Comparison of ENCODE assay signal across 13 cellular contexts in the genomic region with DNA sequence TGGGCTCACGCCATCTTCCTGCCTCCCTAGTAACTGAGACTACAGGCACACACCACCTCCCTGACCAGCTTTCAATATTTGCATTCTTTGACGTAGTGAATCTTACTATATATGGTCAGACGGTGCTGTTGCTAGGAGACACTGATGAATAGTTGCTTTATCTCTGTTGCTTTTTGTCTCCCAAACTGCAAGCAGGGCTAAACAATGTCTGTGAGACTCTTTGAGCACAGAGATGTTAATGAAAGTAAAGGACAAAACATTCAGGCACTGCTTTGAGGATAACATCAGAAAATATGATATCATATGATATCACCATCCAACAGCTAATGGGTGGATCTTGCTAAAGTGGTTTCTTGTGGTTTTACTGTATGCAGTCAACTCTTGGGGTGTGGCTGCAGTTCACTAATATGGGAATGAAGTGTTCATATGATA. TPM values are rescaled to one million over a fixed set of nuclear protein-coding genes. Genes with fewer than 3 reads are reported as not detected.
DNase-seq lines count a peak whose midpoint lies in the region; ATAC-seq lines count a peak whose summit lies in the region.
"Had no signal": no experiment of that assay in that cellular context is flagged by ENCODE, and none has a peak within 500 bp of the region (broad histone marks: within the 10 kb centered on the region; RNA-seq: fewer than 3 reads in every experiment).

No MANE protein-coding gene starts in this region.

- CTCF ChIA-PET in activated CD4-positive, alpha-beta T cell treated with anti-CD3 and anti-CD28 coated beads for 36 hours (lab: Charles Lee), result interaction anchor here (0.6 to 0.9 kb wide), 3 partner anchors 9 to 84 kb away, joined by 3 to 5 read pairs (median 3); no protein-coding TSS in a partner anchor
- CTCF ChIA-PET in naive thymus-derived CD4-positive, alpha-beta T cell (lab: Charles Lee), result no interaction called here

- intact Hi-C loops in activated CD4-positive, alpha-beta T cell treated with anti-CD3 and anti-CD28 coated beads for 36 hours (cut with DNase I, micrococcal nuclease), result loop anchor here in 1 of 2 experiments (5.0 kb wide), 1 partner anchor 42 kb away; the partner anchor contains the start of gene EMILIN2
- intact Hi-C loops in naive thymus-derived CD4-positive, alpha-beta T cell (cut with micrococcal nuclease), result loop anchor here (5.0 kb wide), 1 partner anchor 42 kb away; the partner anchor contains the start of gene EMILIN2 (in 2 of the 2)

- peaks cover 19 to 29% of the 10 kb centered on the region in 2 donors for H3K4me1 ChIP-seq in naive thymus-derived CD4-positive, alpha-beta T cell (ENCODE audit: control insufficient read depth in 2 of 2, insufficient read depth in 2 of 2, low read length in 2 of 2)
- H3K4me1 ChIP-seq: upper lobe of left lung had no signal

- H3K9me3 ChIP-seq in naive thymus-derived CD4-positive, alpha-beta T cell (ENCODE audit: control insufficient read depth in 2 of 3, low read length in 3 of 3), result no peaks in the 10 kb centered on the region
- H3K9me3 ChIP-seq: ovary, upper lobe of left lung had no signal

- POLR2A ChIA-PET in activated CD4-positive, alpha-beta T cell treated with anti-CD3 and anti-CD28 coated beads for 36 hours (lab: Charles Lee), result interaction anchor here (0.7 kb wide), 1 partner anchor 35 kb away, joined by 3 read pairs; no protein-coding TSS in a partner anchor
- POLR2A ChIA-PET in naive thymus-derived CD4-positive, alpha-beta T cell (lab: Charles Lee), result interaction anchor here (0.5 kb wide), 1 partner anchor 38 kb away, joined by 6 read pairs; no protein-coding TSS in a partner anchor

- no peaks in the 10 kb centered on the region for H3K27me3 ChIP-seq in naive thymus-derived CD4-positive, alpha-beta T cell (ENCODE audit: control insufficient read depth in 2 of 2, insufficient read depth in 2 of 2, low read length in 2 of 2)
- H3K27me3 ChIP-seq: ovary, upper lobe of left lung had no signal

- H3K27ac Mint-ChIP-seq in activated CD4-positive, alpha-beta T cell treated with anti-CD3 and anti-CD28 coated beads for 36 hours, result peak overlapping the region; percentile 38
- H3K27ac Mint-ChIP-seq in naive thymus-derived CD4-positive, alpha-beta T cell, result peak overlapping the region; percentile 31 to 88 (median 75)

- no peak overlapping the region for H3K4me3 ChIP-seq in naive thymus-derived CD4-positive, alpha-beta T cell (ENCODE audit: low read length)
- H3K4me3 ChIP-seq: ovary, upper lobe of left lung had no signal

- H3K4me3 Mint-ChIP-seq in activated CD4-positive, alpha-beta T cell treated with anti-CD3 and anti-CD28 coated beads for 36 hours, result no peak overlapping the region
- peak overlapping the region in 8 of 10 donors; percentile 11 to 86 (median 72) for H3K4me3 Mint-ChIP-seq in naive thymus-derived CD4-positive, alpha-beta T cell

- no peaks in the 10 kb centered on the region for H3K27me3 Mint-ChIP-seq in activated CD4-positive, alpha-beta T cell treated with anti-CD3 and anti-CD28 coated beads for 36 hours
- no peaks in the 10 kb centered on the region for H3K27me3 Mint-ChIP-seq in naive thymus-derived CD4-positive, alpha-beta T cell

- H3K36me3 ChIP-seq in naive thymus-derived CD4-positive, alpha-beta T cell (ENCODE audit: control insufficient read depth in 2 of 3, insufficient read depth in 3 of 3, low read length in 3 of 3), result no peaks in the 10 kb centered on the region
- H3K36me3 ChIP-seq: ovary, upper lobe of left lung had no signal

- H3K4me1 Mint-ChIP-seq in activated CD4-positive, alpha-beta T cell treated with anti-CD3 and anti-CD28 coated beads for 36 hours, result peaks cover 31% of the 10 kb centered on the region
- H3K4me1 Mint-ChIP-seq in naive thymus-derived CD4-positive, alpha-beta T cell, result peaks cover 39 to 65% (median 59%) of the 10 kb centered on the region in 7 donors

- no peak overlapping the region for H3K27ac ChIP-seq in naive thymus-derived CD4-positive, alpha-beta T cell (ENCODE audit: low read depth, low read length)
- H3K27ac ChIP-seq: ovary, upper lobe of left lung had no signal

- no peak for DNase-seq in activated CD4-positive, alpha-beta T cell treated with anti-CD3 and anti-CD28 coated beads for 36 hours
- DNase-seq in activated CD4-positive, alpha-beta T cell treated with anti-CD3 and anti-CD28 coated beads for 48 hours, result no peak
- peak; percentile 75 for DNase-seq in NCI-H748 (lab: John Stamatoyannopoulos, UW; ENCODE audit: unreplicated experiment)
- peak; percentile 27 for DNase-seq in amniotic epithelial cell (ENCODE audit: low read depth)
- DNase-seq in naive thymus-derived CD4-positive, alpha-beta T cell, result peak in 5 of 9 donors; percentile 37 to 56 (median 39)
- DNase-seq in GDM1 (lab: John Stamatoyannopoulos, UW), result no peak
- DNase-seq: amygdala, midbrain, NCI-H187 treated with DMSO at 0.1 percent for 48 hours, ovary had no signal

- peaks cover 14% of the 10 kb centered on the region for H3K9me3 Mint-ChIP-seq in activated CD4-positive, alpha-beta T cell treated with anti-CD3 and anti-CD28 coated beads for 36 hours (ENCODE audit: low read depth)
- peaks cover 10 to 19% (median 14%) of the 10 kb centered on the region in 11 donors for H3K9me3 Mint-ChIP-seq in naive thymus-derived CD4-positive, alpha-beta T cell

- peak; percentile 55 for ATAC-seq in activated CD4-positive, alpha-beta T cell treated with anti-CD3 and anti-CD28 coated beads for 36 hours
- ATAC-seq in naive thymus-derived CD4-positive, alpha-beta T cell, result peak; percentile 85
- ATAC-seq in GM21737 (IDR thresholded peaks at IDR 0.05; ENCODE audit: unreplicated experiment) (no peak), HG02981 (IDR thresholded peaks at IDR 0.05; ENCODE audit: unreplicated experiment) (no peak)

- H3K36me3 Mint-ChIP-seq in activated CD4-positive, alpha-beta T cell treated with anti-CD3 and anti-CD28 coated beads for 36 hours (ENCODE audit: low read depth), result peaks cover 22% of the 10 kb centered on the region
- peaks cover 8 to 41% (median 14%) of the 10 kb centered on the region in 5 donors for H3K36me3 Mint-ChIP-seq in naive thymus-derived CD4-positive, alpha-beta T cell

RNA-seq across cellular contexts. Expression of gene EMILIN2, which starts 43.0 kb away (rescaled TPM):
- total RNA-seq in activated CD4-positive, alpha-beta T cell treated with anti-CD3 and anti-CD28 coated beads for 36 hours, result 10 to 100 TPM; 12.0 to 15.7 TPM
- 10 to 100 TPM in 3 of 5 experiments, 1 to 10 TPM in 2; 6.2 to 51.1 (median 16.9) TPM for total RNA-seq in naive thymus-derived CD4-positive, alpha-beta T cell
- 1 to 10 TPM; 2.9 to 3.4 TPM for polyA plus RNA-seq in naive thymus-derived CD4-positive, alpha-beta T cell

Comparison
In these comparisons a context has a peak if more than half of its experiments do, and no peak if none do; other contexts are left out.
1. ATAC-seq: peak in activated CD4-positive, alpha-beta T cell treated with anti-CD3 and anti-CD28 coated beads for 36 hours (single experiment) and naive thymus-derived CD4-positive, alpha-beta T cell (single experiment); none in GM21737 (single experiment) and HG02981 (single experiment).
2. DNase-seq: peak in NCI-H748 (single experiment), amniotic epithelial cell (single experiment) and naive thymus-derived CD4-positive, alpha-beta T cell (5 of 9); none in activated CD4-positive, alpha-beta T cell treated with anti-CD3 and anti-CD28 coated beads for 36 hours (single experiment), activated CD4-positive, alpha-beta T cell treated with anti-CD3 and anti-CD28 coated beads for 48 hours (single experiment) and GDM1 (single experiment).